Comparison of ENCODE assay signal across 1 cellular context in the genomic region with DNA sequence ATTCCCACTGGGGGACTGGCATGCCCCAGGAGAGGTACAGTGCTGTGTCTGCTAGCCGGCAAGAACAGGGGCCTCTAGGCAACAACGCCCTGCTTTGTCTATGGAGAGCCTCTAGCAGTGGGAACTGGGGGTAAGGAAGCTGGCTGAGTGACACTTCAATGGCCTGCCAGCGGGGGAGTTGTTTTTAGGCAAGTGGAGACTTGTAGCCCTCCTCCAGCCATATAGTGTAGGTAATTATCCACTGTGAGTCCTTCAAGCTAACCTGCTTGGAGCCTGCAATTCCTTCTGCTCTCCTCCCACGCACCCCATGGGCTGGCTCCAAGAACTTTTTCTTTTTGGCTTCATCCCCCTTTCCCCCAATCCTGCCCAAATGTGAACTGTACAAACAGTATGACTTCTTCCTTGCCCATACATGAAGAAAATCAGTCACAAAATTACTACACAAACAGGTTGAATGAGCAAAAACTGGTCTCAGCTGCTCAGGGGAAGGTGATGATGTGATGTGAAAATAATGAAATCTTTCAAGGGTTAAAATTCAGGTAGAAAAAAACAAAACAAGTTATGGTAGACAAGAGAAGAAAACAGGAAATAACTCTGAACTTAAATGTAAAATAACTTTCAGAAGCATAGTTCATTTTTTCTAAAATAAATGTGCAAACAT.
TF ChIP-seq lines count a peak whose summit lies in the region.

No MANE protein-coding gene starts in this region.

TF ChIP-seq in GM12878, 131 proteins besides CTCF, POLR2A, EP300 and RAD21:
- TF ChIP-seq STAT1 (conservative IDR thresholded peaks at IDR 0.05) (no peak), ZNF592 (IDR thresholded peaks at IDR 0.05) (no peak), RBBP5 (conservative IDR thresholded peaks at IDR 0.05) (no peak), NRF1 (conservative IDR thresholded peaks at IDR 0.05; ENCODE audit: low read depth, low read length) (no peak), PKNOX1 (IDR thresholded peaks at IDR 0.05) (peak; percentile 63), ATF7 (IDR thresholded peaks at IDR 0.05; ENCODE audit: low read depth) (no peak), EGR1 (IDR thresholded peaks at IDR 0.05; ENCODE audit: borderline replicate concordance in 1 of 2, low read depth in 2 of 2, low read length in 2 of 2) (peak in 1 of 2 experiments; percentile 14; a peak in 1 of 3 replicates), HSF1 (IDR thresholded peaks at IDR 0.05; ENCODE audit: low read depth, low read length) (no peak)
TF ChIP-seq in GM12878: peak in this region for 2.
